Comparison of ENCODE assay signal across 1 cellular context in genomic region chr1:229556551-229556950, GRCh38.
TF ChIP-seq lines count a peak whose summit lies in the region.

No MANE protein-coding gene starts in this region.

TF ChIP-seq in HepG2, 621 proteins besides CTCF, POLR2A, EP300 and RAD21:
- TF ChIP-seq ZNF337 (CRISPR knock-in tag; IDR thresholded peaks at IDR 0.05; ENCODE audit: borderline replicate concordance, low read depth) (no peak), PHF8 (CRISPR knock-in tag; IDR thresholded peaks at IDR 0.05) (peak; percentile 2; the same call in 1 of the 2 replicates), HNF4A (CRISPR knock-in tag; IDR thresholded peaks at IDR 0.05) (peak; percentile 29)
